ENCODE assay signal across 11 cellular contexts in genomic region chr18:26546170-26546874, GRCh38. TPM values are rescaled to one million over a fixed set of nuclear protein-coding genes. Genes with fewer than 3 reads are reported as not detected.
DNase-seq lines count a peak whose midpoint lies in the region; ATAC-seq, FAIRE-seq and TF ChIP-seq lines count a peak whose summit lies in the region.
"Had no signal": no experiment of that assay in that cellular context is flagged by ENCODE, and none has a peak within 500 bp of the region (broad histone marks: within the 10 kb centered on the region; RNA-seq: fewer than 3 reads in every experiment).

No MANE protein-coding gene starts in this region.

- RAD21 ChIA-PET in GM12878 (lab: Charles Lee; ENCODE audit: unreplicated experiment): interaction anchor here (0.5 to 1.6 kb wide), 3 partner anchors 75 to 141 kb away, joined by 3 to 4 read pairs (median 3); no protein-coding TSS in a partner anchor

- POLR2A ChIA-PET in HEK293 (lab: Yijun Ruan, JAX): interaction anchor here (0.6 to 0.7 kb wide), 2 partner anchors 66 to 111 kb away, joined by 3 to 4 read pairs; no protein-coding TSS in a partner anchor
- POLR2A ChIA-PET in GM12878 (lab: Charles Lee): interaction anchor here (0.8 kb wide), 1 partner anchor 22 kb away, joined by 3 read pairs; no protein-coding TSS in a partner anchor

- TF ChIP-seq EP300 in GM12878 (IDR thresholded peaks at IDR 0.05; ENCODE audit: borderline replicate concordance in 1 of 2, control insufficient read depth in 1 of 2, low read depth in 2 of 2, low read length in 2 of 2): no peak

- peak overlapping the region; percentile 79 for H3K4me2 ChIP-seq in GM12878 (ENCODE audit: control insufficient read depth, insufficient read depth)

- H3K27ac ChIP-seq in ACC112 (ENCODE audit: low read depth, low read length): no peak overlapping the region
- no peak overlapping the region for H3K27ac ChIP-seq in HEK293 (ENCODE audit: extremely low read depth, low read depth, low read length)
- H3K27ac ChIP-seq in GM12878 (ENCODE audit: control insufficient read depth, insufficient read depth): no peak overlapping the region

- H3K4me1 ChIP-seq in ACC112 (ENCODE audit: control insufficient read depth, insufficient read depth, low read length, unreplicated experiment): peaks cover 17% of the 10 kb centered on the region
- H3K4me1 ChIP-seq in HEK293 (ENCODE audit: control insufficient read depth, insufficient read depth, low read length): peaks cover 11% of the 10 kb centered on the region
- H3K4me1 ChIP-seq in GM12878 (ENCODE audit: control insufficient read depth, insufficient read depth, low read length): peaks cover 30% of the 10 kb centered on the region

- TSS peak; percentile 56 for BruUV-seq in GM12878 (replicated peaks; lab: Mats Ljungman, UMichigan)

- H3K36me3 ChIP-seq in ACC112 (ENCODE audit: insufficient read depth, low read length): no peaks in the 10 kb centered on the region; the same call in 1 of the 2 replicates
- peaks cover 0 to 7% of the 10 kb centered on the region in 2 experiments; a peak in 1 of 3 replicates for H3K36me3 ChIP-seq in HEK293 (ENCODE audit: control insufficient read depth in 2 of 2, insufficient read depth in 1 of 2, low read length in 2 of 2)
- H3K36me3 ChIP-seq in GM12878 (ENCODE audit: control insufficient read depth in 2 of 2, insufficient read depth in 2 of 2, low read length in 1 of 2): no peaks in the 10 kb centered on the region
- peaks cover 2% of the 10 kb centered on the region for H3K36me3 ChIP-seq in kidney epithelial cell (ENCODE audit: control insufficient read depth, insufficient read depth, low read length)

- WGBS in GM12878 (ENCODE audit: insufficient coverage, insufficient replicate concordance, low lambda C conversion rate, missing lambda C conversion rate): 91% methylated on average over 16 of the region's 16 CpGs

- peaks cover 10% of the 10 kb centered on the region for H3K27me3 ChIP-seq in ACC112 (ENCODE audit: insufficient read depth, low read length)
- H3K27me3 ChIP-seq in GM12878 (replicated peaks in 1 of 2; ENCODE audit: control insufficient read depth in 2 of 2, insufficient read depth in 2 of 2, low read length in 1 of 2): peaks cover 4 to 8% of the 10 kb centered on the region in 2 experiments
- peaks cover 8% of the 10 kb centered on the region for H3K27me3 ChIP-seq in kidney epithelial cell (ENCODE audit: control insufficient read depth, insufficient read depth, low read length)

- SMC1A ChIA-PET in GM12878 (lab: Charles Lee; ENCODE audit: uncharacterized antibody, unreplicated experiment): interaction anchor here (0.7 to 1.6 kb wide), 4 partner anchors 11 to 162 kb away, joined by 3 to 4 read pairs (median 3); no protein-coding TSS in a partner anchor

- in situ Hi-C loops in GM12878 (cut with MboI): no loop called here

- CTCF ChIA-PET in HEK293 (lab: Yijun Ruan, JAX) (interaction anchor here (0.8 kb wide), 2 partner anchors 111 to 471 kb away, joined by 3 to 4 read pairs; no protein-coding TSS in a partner anchor), GM12878 (lab: Yijun Ruan, JAX) (interaction anchor here (0.6 to 1.5 kb wide), 2 partner anchors 63 to 686 kb away, joined by 3 read pairs; no protein-coding TSS in a partner anchor)

- no peaks in the 10 kb centered on the region for H3K9me3 ChIP-seq in HEK293 (ENCODE audit: control insufficient read depth, insufficient read depth, low read depth, low read length)
- no peaks in the 10 kb centered on the region for H3K9me3 ChIP-seq in GM12878 (replicated peaks; ENCODE audit: control insufficient read depth, insufficient read depth, low read length)

- H3K4me3 ChIP-seq in ACC112 (ENCODE audit: low read depth, low read length) (peak overlapping the region; percentile 24), HEK293 (ENCODE audit: low read depth, low read length) (peak overlapping the region; percentile 33), GM12878 (peak overlapping the region; percentile 17; the same call in 1 of the 2 replicates), kidney epithelial cell (ENCODE audit: low read depth, low read length) (peak overlapping the region; percentile 77)

- ATAC-seq in GM12878: no peak
- no peak for ATAC-seq in GM18502 (IDR thresholded peaks at IDR 0.05; ENCODE audit: poor library complexity, unreplicated experiment)
- ATAC-seq: activated CD4-positive, alpha-beta T cell treated with anti-CD3 and anti-CD28 coated beads for 36 hours had no signal

- TF ChIP-seq RAD21 in GM12878 (IDR thresholded peaks at IDR 0.05; ENCODE audit: insufficient read depth, low read depth, low read length): no peak

- TF ChIP-seq CTCF in HEK293 (tag by site-specific recombination; IDR thresholded peaks at IDR 0.05) (no peak), GM12878 (IDR thresholded peaks at IDR 0.05 in 2 of 3, conservative IDR thresholded peaks at IDR 0.05 in 1 of 3; ENCODE audit: control insufficient read depth in 2 of 3, extremely low read depth in 1 of 3, insufficient read depth in 1 of 3, low read depth in 3 of 3, low read length in 3 of 3) (no peak), kidney epithelial cell (IDR thresholded peaks at IDR 0.05; ENCODE audit: insufficient read depth, low read length, poor library complexity, severe bottlenecking) (no peak), GM20000 (IDR thresholded peaks at IDR 0.05; ENCODE audit: extremely low read depth, missing control alignments) (no peak)

- intact Hi-C loops in GM12878 (cut with micrococcal nuclease; ENCODE audit: unreplicated experiment): loop anchor here (5.0 to 10.0 kb wide), 6 partner anchors 64 to 428 kb away; no protein-coding TSS in a partner anchor

- DNase-seq in GM12878 (ENCODE audit: low read depth, low spot score) (no peak), kidney epithelial cell (ENCODE audit: low read depth) (no peak), NCI-H82 (lab: John Stamatoyannopoulos, UW) (no peak), GM20000 (ENCODE audit: low spot score) (no peak), HPDE6-E6E7 (ENCODE audit: extremely low spot score) (no peak)
- DNase-seq: HCEC 1CT, NCI-H1417 had no signal

- no peak for TF ChIP-seq POLR2A in GM12878 (IDR thresholded peaks at IDR 0.05; ENCODE audit: low read depth, low read length)

- no peak overlapping the region for H3K9ac ChIP-seq in GM12878 (ENCODE audit: control insufficient read depth, insufficient read depth, low read length)

- H4K20me1 ChIP-seq in GM12878 (ENCODE audit: control insufficient read depth, insufficient read depth): no peaks in the 10 kb centered on the region

- H3K79me2 ChIP-seq in ACC112 (ENCODE audit: control insufficient read depth, insufficient read depth, low read length, unreplicated experiment) (peaks cover 21% of the 10 kb centered on the region), GM12878 (ENCODE audit: control insufficient read depth, insufficient read depth, low read length) (peaks cover 11% of the 10 kb centered on the region)

- H2AFZ ChIP-seq in ACC112 (ENCODE audit: low read length, unreplicated experiment) (no peak overlapping the region), GM12878 (ENCODE audit: control insufficient read depth, low read depth, low read length) (no peak overlapping the region)

- no peak for FAIRE-seq in GM12878 (lab: Jason Lieb, UNC)

TF ChIP-seq in HEK293, 187 proteins besides CTCF, POLR2A, EP300 and RAD21 (continues in another document):
- no peak for TF ChIP-seq ZNF239 (tag by site-specific recombination; IDR thresholded peaks at IDR 0.05)
- peak; percentile 78; the same call in 1 of the 2 replicates for TF ChIP-seq ZNF610 (tag by site-specific recombination; IDR thresholded peaks at IDR 0.05; ENCODE audit: borderline replicate concordance)
- TF ChIP-seq TCF7L2 (IDR thresholded peaks at IDR 0.05; ENCODE audit: borderline replicate concordance, low read depth, low read length): peak; percentile 66; the same call in 1 of the 2 replicates

TF ChIP-seq in GM12878, 131 proteins besides CTCF, POLR2A, EP300 and RAD21 (continues in another document):
- peak; percentile 55; the same call in 1 of the 2 replicates for TF ChIP-seq MLLT1 (IDR thresholded peaks at IDR 0.05)

RNA-seq across cellular contexts. Expression of gene KCTD1, which starts 2.0 kb away (rescaled TPM):
- total RNA-seq in GM12878 (2013; cell fraction: nucleolus; rRNA removed): 13.1 and 14.0 TPM in 2 replicates
- total RNA-seq in GM12878 (2014; rRNA removed): 13.2 and 13.4 TPM in 2 replicates
- total RNA-seq in GM12878 (2014; rRNA removed; fragmentation: Illumina TruSeq; extraction: Trizol): 5.9 and 6.5 TPM in 2 replicates
- 10.2 and 10.3 TPM in 2 replicates for total RNA-seq in GM12878 (2021)
- 2.4 TPM for polyA plus RNA-seq in GM12878 (2011; ENCODE audit: low read depth)
- 2.6 and 3.5 TPM in 2 replicates for polyA plus RNA-seq in GM12878 (2011; rRNA removed)
- polyA plus RNA-seq in GM12878 (2011; cell fraction: cytosol; rRNA removed): 3.9 and 5.1 TPM in 2 replicates
- polyA plus RNA-seq in GM12878 (2011; cell fraction: nucleus; rRNA removed): 11.0 and 12.0 TPM in 2 replicates
- polyA plus RNA-seq in GM12878 (2012): 5.4 and 5.9 TPM in 2 replicates
- 6.2 and 6.5 TPM in 2 replicates for polyA plus RNA-seq in GM12878 (2014; fragmentation: Illumina TruSeq; extraction: Trizol)
- 1 to 10 TPM; 1.5 to 1.8 TPM for polyA plus RNA-seq in GM12878 (2014; fragmentation: Nextera tagmentation; extraction: Ambion mirVana)
- polyA plus RNA-seq in GM12878 (2014; rRNA removed): 5.2 and 5.8 TPM in 2 replicates
- polyA plus RNA-seq in GM12878 (2016; fragmentation: Nextera tagmentation; extraction: Ambion mirVana): 1 to 10 TPM; 3.8 to 5.7 TPM
- polyA minus RNA-seq in GM12878 (2011; rRNA and poly(A)+ RNA removed): 7.1 and 14.3 TPM in 2 replicates
- 5.9 and 6.4 TPM in 2 replicates for polyA minus RNA-seq in GM12878 (2011; cell fraction: cytosol; rRNA and poly(A)+ RNA removed)
- 20.3 and 43.5 TPM in 2 replicates for polyA minus RNA-seq in GM12878 (2011; cell fraction: nucleus; rRNA and poly(A)+ RNA removed)
- total RNA-seq in kidney epithelial cell: 30.5 and 32.9 TPM in 2 replicates

Comparison
In these comparisons a context has a peak if more than half of its experiments do, and no peak if none do; other contexts are left out.
1. H3K4me3 ChIP-seq: peak in every context shown above with its lines; median percentile 77 in kidney epithelial cell; 33 in HEK293; 24 in ACC112; 17 in GM12878.